In the genomic region with DNA sequence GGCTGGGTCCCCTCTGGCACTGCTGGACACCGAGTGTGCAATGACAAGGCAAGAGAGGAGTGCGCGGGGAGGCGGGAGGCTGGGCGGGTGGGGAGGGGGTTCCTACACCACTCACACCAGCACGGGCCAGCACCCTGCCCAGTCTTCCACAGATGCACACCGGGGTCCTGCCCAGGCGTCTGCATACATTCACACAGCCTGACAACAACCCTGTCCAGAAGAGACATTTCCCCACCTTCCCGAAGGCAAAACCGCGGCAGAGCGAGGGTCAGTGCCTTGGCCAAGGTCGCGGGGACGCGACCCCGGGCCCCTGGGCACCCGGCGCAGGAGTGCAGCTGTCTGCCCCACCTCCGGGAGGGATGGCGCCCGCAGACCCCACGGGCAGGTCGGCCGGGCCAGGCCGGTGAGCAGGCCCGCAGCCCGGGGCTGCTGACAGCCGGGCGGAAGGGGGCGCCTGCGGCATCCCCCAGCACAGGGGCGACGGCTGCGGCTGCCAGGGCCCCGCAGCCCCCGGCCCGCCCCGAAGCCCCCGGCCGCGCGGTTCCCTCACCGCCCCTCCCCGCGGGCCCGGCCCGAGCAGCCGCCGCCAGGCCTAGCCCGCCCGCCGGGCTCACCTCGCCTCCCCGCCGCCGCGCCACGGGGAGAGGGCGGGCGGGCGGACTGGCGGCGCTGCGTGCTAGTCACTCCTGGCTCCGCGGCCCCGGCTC, we compare ENCODE assay signal across 8 cellular contexts. TPM values are rescaled to one million over a fixed set of nuclear protein-coding genes. Genes with fewer than 3 reads are reported as not detected.
DNase-seq lines count a peak whose midpoint lies in the region; ATAC-seq, FAIRE-seq and TF ChIP-seq lines count a peak whose summit lies in the region.

No MANE protein-coding gene starts in this region.

- WGBS in GM12878 (ENCODE audit: insufficient coverage, insufficient replicate concordance, low lambda C conversion rate, missing lambda C conversion rate), result 1% methylated on average over 28 of the region's 68 CpGs

- H3K36me3 ChIP-seq in Loucy (ENCODE audit: insufficient read depth, low read length), result no peaks in the 10 kb centered on the region
- peaks cover 0 to 3% of the 10 kb centered on the region in 2 experiments; a peak in 1 of 4 replicates for H3K36me3 ChIP-seq in GM12878 (ENCODE audit: control insufficient read depth in 2 of 2, insufficient read depth in 2 of 2, low read length in 1 of 2)
- H3K36me3 ChIP-seq in kidney epithelial cell (ENCODE audit: control insufficient read depth, insufficient read depth, low read length), result no peaks in the 10 kb centered on the region

- TF ChIP-seq CTCF in Loucy (conservative IDR thresholded peaks at IDR 0.05; ENCODE audit: low read length) (no peak), GM12878 (IDR thresholded peaks at IDR 0.05 in 2 of 3, conservative IDR thresholded peaks at IDR 0.05 in 1 of 3; ENCODE audit: control insufficient read depth in 2 of 3, extremely low read depth in 1 of 3, insufficient read depth in 1 of 3, low read depth in 3 of 3, low read length in 3 of 3) (peak; percentile 6 to 33 (median 20); a peak in 3 of 6 replicates), kidney epithelial cell (IDR thresholded peaks at IDR 0.05; ENCODE audit: insufficient read depth, low read length, poor library complexity, severe bottlenecking) (no peak)

- CTCF ChIA-PET in HEK293T (lab: Yijun Ruan, JAX), result interaction anchor here (1.2 to 1.9 kb wide), 3 partner anchors 12 to 38 kb away, joined by 4 to 12 read pairs (median 8); no protein-coding TSS in a partner anchor
- CTCF ChIA-PET in GM12878 (lab: Yijun Ruan, JAX), result interaction anchor here (0.6 to 8.8 kb wide), 6 partner anchors 13 to 315 kb away, joined by 3 to 139 read pairs (median 4); no protein-coding TSS in a partner anchor

- peak overlapping the region; percentile 78 for H3K4me2 ChIP-seq in Loucy (ENCODE audit: low read depth, low read length, poor library complexity, severe bottlenecking)
- peak overlapping the region; percentile 89 for H3K4me2 ChIP-seq in GM12878 (ENCODE audit: control insufficient read depth, insufficient read depth)

- H3K4me1 Mint-ChIP-seq in stimulated activated naive CD8-positive, alpha-beta T cell treated with anti-CD3 and anti-CD28 coated beads, Interleukin-15, amount 100 ng/mL, for 72 hours, result peaks cover 59% of the 10 kb centered on the region

- SMC1A ChIA-PET in GM12878 (lab: Charles Lee; ENCODE audit: uncharacterized antibody, unreplicated experiment), result interaction anchor here (1.2 to 2.2 kb wide), 2 partner anchors 23 to 24 kb away, joined by 7 read pairs; no protein-coding TSS in a partner anchor

- POLR2A ChIA-PET in HEK293T (lab: Yijun Ruan, JAX), result interaction anchor here (1.4 to 1.6 kb wide), 2 partner anchors 10 to 37 kb away, joined by 5 to 8 read pairs; no protein-coding TSS in a partner anchor
- POLR2A ChIA-PET in GM12878 (lab: Charles Lee), result no interaction called here

- TF ChIP-seq POLR2A in GM12878 (IDR thresholded peaks at IDR 0.05; ENCODE audit: low read depth, low read length), result 0 out of 2 replicates have a peak, but pooled peaks have one; percentile 4

- no peaks in the 10 kb centered on the region for H3F3A ChIP-seq in Loucy (ENCODE audit: low read depth)

- H3K4me3 Mint-ChIP-seq in stimulated activated naive CD8-positive, alpha-beta T cell treated with anti-CD3 and anti-CD28 coated beads, Interleukin-15, amount 100 ng/mL, for 72 hours, result peak overlapping the region; percentile 80 to 93

- H2AFZ ChIP-seq in Loucy (ENCODE audit: low read length) (no peak overlapping the region), GM12878 (ENCODE audit: control insufficient read depth, low read depth, low read length) (peak overlapping the region; percentile 48)

- ATAC-seq in Right ventricle myocardium superior (ENCODE audit: poor library complexity) (no peak), GM12878 (peak; percentile 11; the same call in 1 of the 3 replicates)
- ATAC-seq in stimulated activated naive CD8-positive, alpha-beta T cell treated with anti-CD3 and anti-CD28 coated beads, Interleukin-15, amount 100 ng/mL, for 72 hours, result peak; percentile 44

- TF ChIP-seq EP300 in GM12878 (IDR thresholded peaks at IDR 0.05; ENCODE audit: borderline replicate concordance in 1 of 2, control insufficient read depth in 1 of 2, low read depth in 2 of 2, low read length in 2 of 2), result no peak

- H3K9me3 Mint-ChIP-seq in stimulated activated naive CD8-positive, alpha-beta T cell treated with anti-CD3 and anti-CD28 coated beads, Interleukin-15, amount 100 ng/mL, for 72 hours, result no peaks in the 10 kb centered on the region

- H3K9me2 ChIP-seq in Loucy (replicated peaks; ENCODE audit: low read depth, low read length), result no peaks in the 10 kb centered on the region

- H3K27me3 ChIP-seq in Loucy (ENCODE audit: insufficient read depth, low read length, poor library complexity, severe bottlenecking) (no peaks in the 10 kb centered on the region), GM12878 (replicated peaks in 1 of 2; ENCODE audit: control insufficient read depth in 2 of 2, insufficient read depth in 2 of 2, low read length in 1 of 2) (no peaks in the 10 kb centered on the region), kidney epithelial cell (ENCODE audit: control insufficient read depth, insufficient read depth, low read length) (no peaks in the 10 kb centered on the region)

- H3K4me3 ChIP-seq in Loucy (ENCODE audit: low read length, poor library complexity, severe bottlenecking) (peak overlapping the region; percentile 74), GM12878 (peak overlapping the region; percentile 82), kidney epithelial cell (ENCODE audit: low read depth, low read length) (peak overlapping the region; percentile 56)

- H4K20me1 ChIP-seq in Loucy (ENCODE audit: insufficient read depth, low read length, poor library complexity, severe bottlenecking) (peaks cover 4% of the 10 kb centered on the region), GM12878 (ENCODE audit: control insufficient read depth, insufficient read depth) (no peaks in the 10 kb centered on the region; the same call in 1 of the 2 replicates)

- peak overlapping the region in 1 of 2 donors; percentile 81 for H3K27ac Mint-ChIP-seq in stimulated activated naive CD8-positive, alpha-beta T cell treated with anti-CD3 and anti-CD28 coated beads, Interleukin-15, amount 100 ng/mL, for 72 hours

- peaks cover 30% of the 10 kb centered on the region for H3K79me2 ChIP-seq in Loucy (ENCODE audit: insufficient read depth, low read length)
- peaks cover 20% of the 10 kb centered on the region for H3K79me2 ChIP-seq in GM12878 (ENCODE audit: control insufficient read depth, insufficient read depth, low read length)

- no TSS peak for BruUV-seq in GM12878 (replicated peaks; lab: Mats Ljungman, UMichigan)

- no peaks in the 10 kb centered on the region for H3K27me3 Mint-ChIP-seq in stimulated activated naive CD8-positive, alpha-beta T cell treated with anti-CD3 and anti-CD28 coated beads, Interleukin-15, amount 100 ng/mL, for 72 hours

- RAD21 ChIA-PET in GM12878 (lab: Charles Lee; ENCODE audit: unreplicated experiment), result interaction anchor here (0.9 to 3.6 kb wide), 3 partner anchors 14 to 25 kb away, joined by 3 to 33 read pairs (median 8); no protein-coding TSS in a partner anchor

- no peaks in the 10 kb centered on the region for H3K9me3 ChIP-seq in Loucy (ENCODE audit: insufficient read depth, low read depth, low read length)
- H3K9me3 ChIP-seq in GM12878 (replicated peaks; ENCODE audit: control insufficient read depth, insufficient read depth, low read length), result peaks cover 3% of the 10 kb centered on the region; the same call in 1 of the 3 replicates

- intact Hi-C loops in Right ventricle myocardium superior (cut with DNase I) (loop anchor here (5.0 kb wide), 1 partner anchor 181 kb away; no protein-coding TSS in a partner anchor), cardiac septum (cut with DNase I) (loop anchor here (5.0 kb wide), 1 partner anchor 36 kb away; no protein-coding TSS in a partner anchor), GM12878 (cut with micrococcal nuclease; ENCODE audit: unreplicated experiment) (no loop called here)

- H3K4me1 ChIP-seq in Loucy (ENCODE audit: insufficient read depth, low read length, poor library complexity, severe bottlenecking), result peaks cover 14% of the 10 kb centered on the region
- peaks cover 6% of the 10 kb centered on the region for H3K4me1 ChIP-seq in GM12878 (ENCODE audit: control insufficient read depth, insufficient read depth, low read length)

- H3K9ac ChIP-seq in Loucy (ENCODE audit: low read depth, low read length, poor library complexity, severe bottlenecking), result peak overlapping the region; percentile 52
- H3K9ac ChIP-seq in GM12878 (ENCODE audit: control insufficient read depth, insufficient read depth, low read length), result peak overlapping the region; percentile 77

- H3K27ac ChIP-seq in GM12878 (ENCODE audit: control insufficient read depth, insufficient read depth), result no peak overlapping the region

- no peak for FAIRE-seq in GM12878 (lab: Jason Lieb, UNC)

- DNase-seq in Right ventricle myocardium superior (peak; percentile 48), cardiac septum (ENCODE audit: low spot score) (no peak), HEK293T (ENCODE audit: extremely low spot score) (peak; percentile 65), GM12878 (ENCODE audit: low read depth, low spot score) (no peak), kidney epithelial cell (ENCODE audit: low read depth) (no peak), middle frontal gyrus (ENCODE audit: extremely low spot score, low spot score) (no peak)
- DNase-seq in stimulated activated naive CD8-positive, alpha-beta T cell treated with anti-CD3 and anti-CD28 coated beads, Interleukin-15, amount 100 ng/mL, for 72 hours, result peak; percentile 42 to 57

- TF ChIP-seq RAD21 in GM12878 (IDR thresholded peaks at IDR 0.05; ENCODE audit: insufficient read depth, low read depth, low read length), result no peak

- in situ Hi-C loops in GM12878 (cut with MboI), result loop anchor here (5.0 kb wide), 1 partner anchor 186 kb away; no protein-coding TSS in a partner anchor

RNA-seq across cellular contexts. Expression of gene MAPK9, which starts 0.5 kb away (rescaled TPM):
- total RNA-seq in Right ventricle myocardium superior, result 42.4 TPM
- total RNA-seq in cardiac septum, result 37.5 TPM
- total RNA-seq in GM12878 (2013; cell fraction: nucleolus; rRNA removed), result 40.4 and 43.5 TPM in 2 replicates
- total RNA-seq in GM12878 (2014; rRNA removed), result 18.5 and 19.5 TPM in 2 replicates
- total RNA-seq in GM12878 (2014; rRNA removed; fragmentation: Illumina TruSeq; extraction: Trizol), result 23.6 and 23.9 TPM in 2 replicates
- total RNA-seq in GM12878 (2021), result 29.9 and 31.1 TPM in 2 replicates
- polyA plus RNA-seq in GM12878 (2011; ENCODE audit: low read depth), result 16.3 TPM
- 52.9 and 57.9 TPM in 2 replicates for polyA plus RNA-seq in GM12878 (2011; rRNA removed)
- 28.4 and 31.9 TPM in 2 replicates for polyA plus RNA-seq in GM12878 (2011; cell fraction: cytosol; rRNA removed)
- 26.9 and 32.0 TPM in 2 replicates for polyA plus RNA-seq in GM12878 (2011; cell fraction: nucleus; rRNA removed)
- polyA plus RNA-seq in GM12878 (2012), result 15.5 and 16.2 TPM in 2 replicates
- 33.5 and 43.4 TPM in 2 replicates for polyA plus RNA-seq in GM12878 (2014; fragmentation: Illumina TruSeq; extraction: Trizol)
- 1 to 10 TPM; 4.8 to 6.8 TPM for polyA plus RNA-seq in GM12878 (2014; fragmentation: Nextera tagmentation; extraction: Ambion mirVana)
- 23.1 and 26.8 TPM in 2 replicates for polyA plus RNA-seq in GM12878 (2014; rRNA removed)
- polyA plus RNA-seq in GM12878 (2016; fragmentation: Nextera tagmentation; extraction: Ambion mirVana), result 10 to 100 TPM in 1 of 2 experiments, 1 to 10 TPM in 1; 2.1 to 20.3 TPM
- polyA minus RNA-seq in GM12878 (2011; rRNA and poly(A)+ RNA removed), result 53.9 and 58.7 TPM in 2 replicates
- polyA minus RNA-seq in GM12878 (2011; cell fraction: cytosol; rRNA and poly(A)+ RNA removed), result 16.2 and 20.4 TPM in 2 replicates
- 16.1 and 26.7 TPM in 2 replicates for polyA minus RNA-seq in GM12878 (2011; cell fraction: nucleus; rRNA and poly(A)+ RNA removed)
- total RNA-seq in kidney epithelial cell, result 22.5 and 25.1 TPM in 2 replicates

Comparison
In these comparisons a context has a peak if more than half of its experiments do, and no peak if none do; other contexts are left out.
1. DNase-seq: peak in Right ventricle myocardium superior (single experiment), HEK293T (single experiment) and stimulated activated naive CD8-positive, alpha-beta T cell treated with anti-CD3 and anti-CD28 coated beads, Interleukin-15, amount 100 ng/mL, for 72 hours (2 of 2); none in cardiac septum (single experiment), GM12878 (single experiment), kidney epithelial cell (single experiment) and middle frontal gyrus (single experiment).
2. CTCF ChIP-seq: peak in GM12878 (3 of 3); none in Loucy (single experiment) and kidney epithelial cell (single experiment).
3. Peak in every context shown above with its lines, with median percentiles within 50 percentile points of each other: H3K4me3 ChIP-seq.